In genomic region chr13:21233086-21233485, GRCh38 we compare ENCODE assay signal across 2 cellular contexts.
TF ChIP-seq lines count a peak whose summit lies in the region.

No MANE protein-coding gene starts in this region.

TF ChIP-seq in GM23338, 12 proteins besides CTCF, POLR2A, EP300 and RAD21:
- TF ChIP-seq JUNB (IDR thresholded peaks at IDR 0.05; ENCODE audit: unreplicated experiment) (no peak), STAT1 (IDR thresholded peaks at IDR 0.05; ENCODE audit: unreplicated experiment) (no peak), NANOG (IDR thresholded peaks at IDR 0.05; ENCODE audit: borderline replicate concordance) (no peak), POLR2AphosphoS5 (IDR thresholded peaks at IDR 0.05; ENCODE audit: low read depth) (no peak)
TF ChIP-seq in GM23338: peak in this region for 0.

TF ChIP-seq in GM12878, 131 proteins besides CTCF, POLR2A, EP300 and RAD21:
- TF ChIP-seq TCF7 (IDR thresholded peaks at IDR 0.05; ENCODE audit: borderline replicate concordance) (no peak), NR2C1 (IDR thresholded peaks at IDR 0.05) (no peak), TCF12 (IDR thresholded peaks at IDR 0.05; ENCODE audit: low read depth, low read length) (no peak), NR2F1 (conservative IDR thresholded peaks at IDR 0.05) (no peak), YY1 (IDR thresholded peaks at IDR 0.05; ENCODE audit: low read depth, low read length) (no peak), NRF1 (conservative IDR thresholded peaks at IDR 0.05; ENCODE audit: low read depth, low read length) (no peak)
TF ChIP-seq in GM12878: peak in this region for 0.
